ENCODE assay signal across 12 cellular contexts in genomic region chr4:125735107-125735506, GRCh38.
DNase-seq lines count a peak whose midpoint lies in the region; ATAC-seq and TF ChIP-seq lines count a peak whose summit lies in the region.
"Had no signal": no experiment of that assay in that cellular context is flagged by ENCODE, and none has a peak within 500 bp of the region (broad histone marks: within the 10 kb centered on the region; RNA-seq: fewer than 3 reads in every experiment).

No MANE protein-coding gene starts in this region.

- H3K27me3 ChIP-seq in HCT116 (ENCODE audit: insufficient read depth, low read length): no peaks in the 10 kb centered on the region

- H3K36me3 ChIP-seq in HCT116 (ENCODE audit: control insufficient read depth in 1 of 2, insufficient read depth in 2 of 2, low read length in 2 of 2): no peaks in the 10 kb centered on the region

- ATAC-seq in HCT116 (peak; percentile 92), WTC11 (peak; percentile 85), left ventricle myocardium superior (peak; percentile 86)
- ATAC-seq: activated CD4-positive, CD25-positive, alpha-beta regulatory T cell treated with anti-CD3 and anti-CD28 coated beads, Interleukin-2, amount 50 U/mL, for 24 hours had no signal

- H3K9me2 ChIP-seq in HCT116 (ENCODE audit: insufficient read depth): no peaks in the 10 kb centered on the region

- H3K27ac ChIP-seq in HCT116 (ENCODE audit: low read depth, low read length): no peak overlapping the region

- H2AFZ ChIP-seq in HCT116 (ENCODE audit: low read depth, low read length, poor library complexity, severe bottlenecking): peak overlapping the region; percentile 8

- peaks cover 5% of the 10 kb centered on the region; the same call in 1 of the 2 replicates for H3K27me3 Mint-ChIP-seq in WTC11 (ENCODE audit: low read depth)
- H3K27me3 Mint-ChIP-seq in activated naive CD8-positive, alpha-beta T cell treated with anti-CD3 and anti-CD28 coated beads for 36 hours: peaks cover 5% of the 10 kb centered on the region
- H3K27me3 Mint-ChIP-seq: stimulated activated naive CD8-positive, alpha-beta T cell treated with anti-CD3 and anti-CD28 coated beads, Interleukin-15, Interleukin-2, amounts not matched to agents 100 ng/mL and 50 ng/mL, for 24 hours had no signal

- H3K4me2 ChIP-seq in HCT116 (ENCODE audit: low read length): peak overlapping the region; percentile 50

- H4K20me1 ChIP-seq in HCT116 (ENCODE audit: insufficient read depth): no peaks in the 10 kb centered on the region

- TF ChIP-seq POLR2A in HCT116 (IDR thresholded peaks at IDR 0.05; ENCODE audit: borderline replicate concordance, extremely low read depth, insufficient read depth, insufficient read length): no peak

- POLR2A ChIA-PET in HCT116 (lab: Charles Lee): no interaction called here
- POLR2A ChIA-PET in WTC11 (lab: Charles Lee): interaction anchor here (0.5 kb wide), 1 partner anchor 423 kb away, joined by 3 read pairs; no protein-coding TSS in a partner anchor

- DNase-seq in HCT116 (ENCODE audit: low read depth, low spot score) (no peak), WTC11 (ENCODE audit: low spot score) (no peak), left ventricle myocardium superior (peak; percentile 34), retinal pigment epithelial cell (ENCODE audit: low read depth) (peak; percentile 97), hypothalamus (lab: John Stamatoyannopoulos, UW) (no peak), GDM1 (lab: John Stamatoyannopoulos, UW) (no peak), NCI-H1092 (lab: John Stamatoyannopoulos, UW) (no peak)
- DNase-seq in activated naive CD8-positive, alpha-beta T cell treated with anti-CD3 and anti-CD28 coated beads for 36 hours: no peak
- DNase-seq: NCI-H2107 had no signal

- intact Hi-C loops in HCT116 (cut with micrococcal nuclease) (no loop called here), left ventricle myocardium superior (cut with micrococcal nuclease) (no loop called here)

- H3K4me1 ChIP-seq in HCT116 (ENCODE audit: control insufficient read depth in 1 of 2, insufficient read depth in 2 of 2, low read length in 2 of 2): peaks cover 15 to 33% of the 10 kb centered on the region in 2 experiments

- H3K79me2 ChIP-seq in HCT116 (ENCODE audit: insufficient read depth, low read length): no peaks in the 10 kb centered on the region

- peak overlapping the region; percentile 85 for H3K27ac Mint-ChIP-seq in WTC11
- H3K27ac Mint-ChIP-seq in activated naive CD8-positive, alpha-beta T cell treated with anti-CD3 and anti-CD28 coated beads for 36 hours: no peak overlapping the region
- H3K27ac Mint-ChIP-seq: stimulated activated naive CD8-positive, alpha-beta T cell treated with anti-CD3 and anti-CD28 coated beads, Interleukin-15, Interleukin-2, amounts not matched to agents 100 ng/mL and 50 ng/mL, for 24 hours had no signal

- peaks cover 6% of the 10 kb centered on the region; the same call in 1 of the 2 replicates for H3K9me3 Mint-ChIP-seq in WTC11
- H3K9me3 Mint-ChIP-seq in activated naive CD8-positive, alpha-beta T cell treated with anti-CD3 and anti-CD28 coated beads for 36 hours: peaks cover 1% of the 10 kb centered on the region

- H3K4me3 ChIP-seq in HCT116 (replicated peaks in 1 of 2; ENCODE audit: low read depth in 1 of 2, low read length in 2 of 2) (no peak overlapping the region), retinal pigment epithelial cell (ENCODE audit: low read length) (no peak overlapping the region)

- no peaks in the 10 kb centered on the region; the same call in 1 of the 2 replicates for H3K36me3 Mint-ChIP-seq in WTC11
- no peaks in the 10 kb centered on the region for H3K36me3 Mint-ChIP-seq in activated naive CD8-positive, alpha-beta T cell treated with anti-CD3 and anti-CD28 coated beads for 36 hours

- H3K9ac ChIP-seq in HCT116 (ENCODE audit: low read length): peak overlapping the region; percentile 6

- BruUV-seq in HCT116 (replicated peaks; lab: Mats Ljungman, UMichigan): no TSS peak

- CTCF ChIA-PET in HCT116 (lab: Charles Lee) (interaction anchor here (0.9 to 2.1 kb wide), 2 partner anchors 9 to 16 kb away, joined by 3 to 9 read pairs; no protein-coding TSS in a partner anchor), WTC11 (lab: Charles Lee) (interaction anchor here (1.0 to 2.2 kb wide), 5 partner anchors 13 to 420 kb away, joined by 3 to 9 read pairs (median 5); partner anchors contain the start of gene FAT4)

- no peak overlapping the region for H3K4me3 Mint-ChIP-seq in WTC11
- H3K4me3 Mint-ChIP-seq in activated naive CD8-positive, alpha-beta T cell treated with anti-CD3 and anti-CD28 coated beads for 36 hours: no peak overlapping the region
- H3K4me3 Mint-ChIP-seq: neural crest cell; stimulated activated naive CD8-positive, alpha-beta T cell treated with anti-CD3 and anti-CD28 coated beads, Interleukin-15, Interleukin-2, amounts not matched to agents 100 ng/mL and 50 ng/mL, for 24 hours had no signal

- peaks cover 51% of the 10 kb centered on the region for H3K4me1 Mint-ChIP-seq in WTC11
- H3K4me1 Mint-ChIP-seq in activated naive CD8-positive, alpha-beta T cell treated with anti-CD3 and anti-CD28 coated beads for 36 hours: no peaks in the 10 kb centered on the region

- RAD21 ChIA-PET in HCT116 (lab: Charles Lee; ENCODE audit: low non-redundant PET in 1 of 2, low total read pairs in 2 of 2, uncharacterized antibody in 2 of 2, unreplicated experiment in 2 of 2): no interaction called here

- H3K9me3 ChIP-seq in HCT116 (ENCODE audit: control insufficient read depth in 1 of 2, insufficient read depth in 1 of 2, low read depth in 1 of 2, low read length in 2 of 2): no peaks in the 10 kb centered on the region

- TF ChIP-seq RAD21 in HCT116 (IDR thresholded peaks at IDR 0.05; ENCODE audit: low read depth): no peak

- TF ChIP-seq CTCF in HCT116 (IDR thresholded peaks at IDR 0.05 in 2 of 3, conservative IDR thresholded peaks at IDR 0.05 in 1 of 3; ENCODE audit: borderline replicate concordance in 1 of 3, insufficient read depth in 1 of 3, low read depth in 2 of 3, low read length in 2 of 3) (no peak), WTC11 (IDR thresholded peaks at IDR 0.05) (no peak), retinal pigment epithelial cell (conservative IDR thresholded peaks at IDR 0.05; ENCODE audit: low read depth, low read length) (no peak)

TF ChIP-seq in HCT116, 20 proteins besides CTCF, POLR2A, EP300 and RAD21 (continues in another document):
- no peak for TF ChIP-seq EGR1 (IDR thresholded peaks at IDR 0.05; ENCODE audit: low read depth)
- no peak for TF ChIP-seq ZBTB33 (IDR thresholded peaks at IDR 0.05; ENCODE audit: extremely low read depth, insufficient replicate concordance, low read length)
- no peak for TF ChIP-seq TCF7L2 (IDR thresholded peaks at IDR 0.05; ENCODE audit: borderline replicate concordance, extremely low read depth, insufficient read depth, insufficient read length)
- no peak for TF ChIP-seq ZNF274 (IDR thresholded peaks at IDR 0.05; ENCODE audit: low read depth, low read length)
- TF ChIP-seq CBX3 (IDR thresholded peaks at IDR 0.05; ENCODE audit: low read depth): peak; percentile 48; the same call in 1 of the 2 replicates
- peak; percentile 20; the same call in 1 of the 2 replicates for TF ChIP-seq ATF3 (IDR thresholded peaks at IDR 0.05)
- no peak for TF ChIP-seq ZFX (IDR thresholded peaks at IDR 0.05)

TF ChIP-seq in WTC11, 78 proteins besides CTCF, POLR2A, EP300 and RAD21:
- TF ChIP-seq ETV6 (CRISPR knock-in tag; IDR thresholded peaks at IDR 0.05) (peak; percentile 32; the same call in 1 of the 2 replicates), SMAD3 (CRISPR knock-in tag; IDR thresholded peaks at IDR 0.05; ENCODE audit: borderline replicate concordance) (no peak), JUN (CRISPR knock-in tag; IDR thresholded peaks at IDR 0.05) (no peak), ELF4 (CRISPR knock-in tag; IDR thresholded peaks at IDR 0.05; ENCODE audit: low read depth) (no peak)
TF ChIP-seq in WTC11: peak in this region for 1.

Comparison
In these comparisons a context has a peak if more than half of its experiments do, and no peak if none do; other contexts are left out.
1. DNase-seq: peak in left ventricle myocardium superior (single experiment) and retinal pigment epithelial cell (single experiment); none in HCT116 (single experiment), WTC11 (single experiment), hypothalamus (0 of 51), activated naive CD8-positive, alpha-beta T cell treated with anti-CD3 and anti-CD28 coated beads for 36 hours (single experiment), GDM1 (single experiment) and NCI-H1092 (single experiment).
2. Of the 4 proteins assayed by ChIP-seq in both WTC11 and HCT116: peak only in WTC11: none; only in HCT116: ATF3, MAX and SP1; in both: none; in neither: 1.
3. Peak in every context shown above with its lines, with median percentiles within 50 percentile points of each other: ATAC-seq.